ENCODE assay signal across 1 cellular context in the genomic region with DNA sequence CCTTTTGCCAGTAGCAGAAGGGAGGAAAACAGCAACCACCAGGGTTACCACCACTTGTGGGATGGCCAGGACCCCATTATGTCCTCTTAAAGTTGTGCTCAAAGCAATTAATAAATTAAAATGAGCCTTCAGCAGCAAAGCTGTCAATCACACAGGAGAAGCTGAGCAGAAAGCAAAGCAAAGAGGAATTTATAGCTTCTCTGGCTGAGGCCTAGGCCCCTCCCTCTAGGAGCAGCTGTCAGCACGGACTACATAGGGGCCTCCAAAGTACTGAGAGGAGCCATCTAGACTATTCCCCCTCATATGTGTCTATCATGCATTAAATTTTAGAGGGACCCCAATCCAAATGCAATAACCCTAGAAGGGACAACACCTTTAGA.
TF ChIP-seq lines count a peak whose summit lies in the region.

No MANE protein-coding gene starts in this region.

TF ChIP-seq in K562, 482 proteins besides CTCF, POLR2A, EP300 and RAD21:
- TF ChIP-seq CBX1 (IDR thresholded peaks at IDR 0.05; ENCODE audit: low read depth) (0 out of 2 replicates have a peak, but pooled peaks have one; percentile 23), CC2D1A (IDR thresholded peaks at IDR 0.05) (no peak), RBM34 (IDR thresholded peaks at IDR 0.05; ENCODE audit: borderline replicate concordance, insufficient read depth, low read length) (no peak), HMG20A (CRISPR knock-in tag; conservative IDR thresholded peaks at IDR 0.05) (no peak), SIRT6 (IDR thresholded peaks at IDR 0.05; ENCODE audit: low read depth, low read length) (peak; percentile 9), POLR2AphosphoS2 (IDR thresholded peaks at IDR 0.05; ENCODE audit: low read length) (peak; percentile 27), MEIS2 (IDR thresholded peaks at IDR 0.05; ENCODE audit: partially characterized antibody) (peak; percentile 19), SUPT5H (IDR thresholded peaks at IDR 0.05) (peak; percentile 52; the same call in 1 of the 2 replicates)
- TF ChIP-seq, protein P1, sequence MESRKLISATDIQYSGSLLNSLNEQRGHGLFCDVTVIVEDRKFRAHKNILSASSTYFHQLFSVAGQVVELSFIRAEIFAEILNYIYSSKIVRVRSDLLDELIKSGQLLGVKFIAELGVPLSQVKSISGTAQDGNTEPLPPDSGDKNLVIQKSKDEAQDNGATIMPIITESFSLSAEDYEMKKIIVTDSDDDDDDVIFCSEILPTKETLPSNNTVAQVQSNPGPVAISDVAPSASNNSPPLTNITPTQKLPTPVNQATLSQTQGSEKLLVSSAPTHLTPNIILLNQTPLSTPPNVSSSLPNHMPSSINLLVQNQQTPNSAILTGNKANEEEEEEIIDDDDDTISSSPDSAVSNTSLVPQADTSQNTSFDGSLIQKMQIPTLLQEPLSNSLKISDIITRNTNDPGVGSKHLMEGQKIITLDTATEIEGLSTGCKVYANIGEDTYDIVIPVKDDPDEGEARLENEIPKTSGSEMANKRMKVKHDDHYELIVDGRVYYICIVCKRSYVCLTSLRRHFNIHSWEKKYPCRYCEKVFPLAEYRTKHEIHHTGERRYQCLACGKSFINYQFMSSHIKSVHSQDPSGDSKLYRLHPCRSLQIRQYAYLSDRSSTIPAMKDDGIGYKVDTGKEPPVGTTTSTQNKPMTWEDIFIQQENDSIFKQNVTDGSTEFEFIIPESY (CRISPR knock-in tag; IDR thresholded peaks at IDR 0.05): no peak
- TF ChIP-seq, protein P2, sequence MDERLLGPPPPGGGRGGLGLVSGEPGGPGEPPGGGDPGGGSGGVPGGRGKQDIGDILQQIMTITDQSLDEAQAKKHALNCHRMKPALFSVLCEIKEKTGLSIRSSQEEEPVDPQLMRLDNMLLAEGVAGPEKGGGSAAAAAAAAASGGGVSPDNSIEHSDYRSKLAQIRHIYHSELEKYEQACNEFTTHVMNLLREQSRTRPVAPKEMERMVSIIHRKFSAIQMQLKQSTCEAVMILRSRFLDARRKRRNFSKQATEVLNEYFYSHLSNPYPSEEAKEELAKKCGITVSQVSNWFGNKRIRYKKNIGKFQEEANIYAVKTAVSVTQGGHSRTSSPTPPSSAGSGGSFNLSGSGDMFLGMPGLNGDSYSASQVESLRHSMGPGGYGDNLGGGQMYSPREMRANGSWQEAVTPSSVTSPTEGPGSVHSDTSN (CRISPR knock-in tag; IDR thresholded peaks at IDR 0.05; ENCODE audit: low read depth): no peak
- TF ChIP-seq, protein P2 (tag; conservative IDR thresholded peaks at IDR 0.05; ENCODE audit: low read depth): peak; percentile 42
- TF ChIP-seq, protein P3, sequence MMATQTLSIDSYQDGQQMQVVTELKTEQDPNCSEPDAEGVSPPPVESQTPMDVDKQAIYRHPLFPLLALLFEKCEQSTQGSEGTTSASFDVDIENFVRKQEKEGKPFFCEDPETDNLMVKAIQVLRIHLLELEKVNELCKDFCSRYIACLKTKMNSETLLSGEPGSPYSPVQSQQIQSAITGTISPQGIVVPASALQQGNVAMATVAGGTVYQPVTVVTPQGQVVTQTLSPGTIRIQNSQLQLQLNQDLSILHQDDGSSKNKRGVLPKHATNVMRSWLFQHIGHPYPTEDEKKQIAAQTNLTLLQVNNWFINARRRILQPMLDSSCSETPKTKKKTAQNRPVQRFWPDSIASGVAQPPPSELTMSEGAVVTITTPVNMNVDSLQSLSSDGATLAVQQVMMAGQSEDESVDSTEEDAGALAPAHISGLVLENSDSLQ (IDR thresholded peaks at IDR 0.05): peak; percentile 86
- TF ChIP-seq, protein P4, sequence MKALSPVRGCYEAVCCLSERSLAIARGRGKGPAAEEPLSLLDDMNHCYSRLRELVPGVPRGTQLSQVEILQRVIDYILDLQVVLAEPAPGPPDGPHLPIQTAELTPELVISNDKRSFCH (CRISPR knock-in tag; IDR thresholded peaks at IDR 0.05): no peak
- TF ChIP-seq, protein P4 (tag; IDR thresholded peaks at IDR 0.05): no peak
- TF ChIP-seq, protein P5, sequence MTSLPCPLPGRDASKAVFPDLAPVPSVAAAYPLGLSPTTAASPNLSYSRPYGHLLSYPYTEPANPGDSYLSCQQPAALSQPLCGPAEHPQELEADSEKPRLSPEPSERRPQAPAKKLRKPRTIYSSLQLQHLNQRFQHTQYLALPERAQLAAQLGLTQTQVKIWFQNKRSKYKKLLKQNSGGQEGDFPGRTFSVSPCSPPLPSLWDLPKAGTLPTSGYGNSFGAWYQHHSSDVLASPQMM (CRISPR knock-in tag; IDR thresholded peaks at IDR 0.05): no peak
